ENCODE assay signal across 23 cellular contexts in genomic region chr9:2213830-2214468, GRCh38.
"Had no signal": no experiment of that assay in that cellular context is flagged by ENCODE, and none has a peak within 500 bp of the region (broad histone marks: within the 10 kb centered on the region; RNA-seq: fewer than 3 reads in every experiment).

No MANE protein-coding gene starts in this region.

- H3K4me3 ChIP-seq: breast epithelium, colonic mucosa, dorsolateral prefrontal cortex, esophagus muscularis mucosa, testis had no signal

- H3K9me3 Mint-ChIP-seq: activated naive CD8-positive, alpha-beta T cell treated with anti-CD3 and anti-CD28 coated beads, Interleukin-2, amount 10 ng/mL, durations not matched to agents 7 days and 5 days; activated T-helper 2 cell treated with anti-CD3 and anti-CD28 coated beads, Interferon-gamma antibody, Interleukin-2, Interleukin-4, amounts not matched to agents 10 μg/mL and 5 μg/mL and 100 μg/mL, durations not matched to agents 14 hours and 24 hours and 36 hours; effector memory CD8-positive, alpha-beta T cell; memory B cell; nephron; stimulated activated effector memory CD8-positive, alpha-beta T cell treated with anti-CD3 and anti-CD28 coated beads, Interleukin-12 subunit alpha, Interleukin-12 subunit beta, amount 100 ng/mL, for 72 hours; T-helper 1 cell treated with Interleukin-12 subunit alpha and Interleukin-12 subunit beta and Interleukin-4 antibody, amounts not matched to agents 30 μg/mL and 1 μg/mL, for 36 hours had no signal

- H3K36me3 Mint-ChIP-seq: activated naive CD8-positive, alpha-beta T cell treated with anti-CD3 and anti-CD28 coated beads, Interleukin-2, amount 10 ng/mL, durations not matched to agents 7 days and 5 days; stimulated activated effector memory CD8-positive, alpha-beta T cell treated with anti-CD3 and anti-CD28 coated beads, Interleukin-12 subunit alpha, Interleukin-12 subunit beta, amount 100 ng/mL, for 72 hours had no signal

- H3K4me3 Mint-ChIP-seq: activated naive CD8-positive, alpha-beta T cell treated with anti-CD3 and anti-CD28 coated beads, Interleukin-2, amount 10 ng/mL, durations not matched to agents 7 days and 5 days; effector memory CD8-positive, alpha-beta T cell; memory B cell; nephron; stimulated activated effector memory CD8-positive, alpha-beta T cell treated with anti-CD3 and anti-CD28 coated beads, Interleukin-12 subunit alpha, Interleukin-12 subunit beta, amount 100 ng/mL, for 72 hours; T-helper 1 cell treated with Interleukin-12 subunit alpha and Interleukin-12 subunit beta and Interleukin-4 antibody, amounts not matched to agents 30 μg/mL and 1 μg/mL, for 36 hours had no signal

- H3K27ac Mint-ChIP-seq: activated naive CD8-positive, alpha-beta T cell treated with anti-CD3 and anti-CD28 coated beads, Interleukin-2, amount 10 ng/mL, durations not matched to agents 7 days and 5 days; activated T-helper 2 cell treated with anti-CD3 and anti-CD28 coated beads, Interferon-gamma antibody, Interleukin-2, Interleukin-4, amounts not matched to agents 10 μg/mL and 5 μg/mL and 100 μg/mL, durations not matched to agents 14 hours and 24 hours and 36 hours; effector memory CD8-positive, alpha-beta T cell; memory B cell; nephron; stimulated activated effector memory CD8-positive, alpha-beta T cell treated with anti-CD3 and anti-CD28 coated beads, Interleukin-12 subunit alpha, Interleukin-12 subunit beta, amount 100 ng/mL, for 72 hours; T-helper 1 cell treated with Interleukin-12 subunit alpha and Interleukin-12 subunit beta and Interleukin-4 antibody, amounts not matched to agents 30 μg/mL and 1 μg/mL, for 36 hours had no signal

- H3K4me1 Mint-ChIP-seq: activated naive CD8-positive, alpha-beta T cell treated with anti-CD3 and anti-CD28 coated beads, Interleukin-2, amount 10 ng/mL, durations not matched to agents 7 days and 5 days; stimulated activated effector memory CD8-positive, alpha-beta T cell treated with anti-CD3 and anti-CD28 coated beads, Interleukin-12 subunit alpha, Interleukin-12 subunit beta, amount 100 ng/mL, for 72 hours had no signal

- H3K27ac ChIP-seq: breast epithelium, colonic mucosa, dorsolateral prefrontal cortex, esophagus muscularis mucosa, testis had no signal

- H3K36me3 ChIP-seq: breast epithelium, colonic mucosa, esophagus muscularis mucosa had no signal

- H3K4me1 ChIP-seq: breast epithelium, colonic mucosa, esophagus muscularis mucosa, testis had no signal

- H3K27me3 ChIP-seq: breast epithelium, colonic mucosa, dorsolateral prefrontal cortex, esophagus muscularis mucosa, testis had no signal

- H3K27me3 Mint-ChIP-seq: effector memory CD8-positive, alpha-beta T cell had no signal

- ATAC-seq: effector memory CD8-positive, alpha-beta T cell; sciatic nerve; stimulated activated effector memory CD8-positive, alpha-beta T cell treated with anti-CD3 and anti-CD28 coated beads, Interleukin-12 subunit alpha, Interleukin-12 subunit beta, amount 100 ng/mL, for 72 hours had no signal

- DNase-seq: activated naive CD4-positive, alpha-beta T cell; activated naive CD8-positive, alpha-beta T cell treated with anti-CD3 and anti-CD28 coated beads, Interleukin-2, amount 10 ng/mL, durations not matched to agents 7 days and 5 days; activated T-cell treated with anti-CD3 and anti-CD28 coated beads, Interleukin-2, amount 50 U/mL, for 1 hour; amniotic stem cell; colonic mucosa; dorsolateral prefrontal cortex; effector memory CD8-positive, alpha-beta T cell; hippocampal formation; kidney glomerular epithelial cell; nucleus accumbens; small intestine; stimulated activated CD4-positive, alpha-beta T cell treated with anti-CD3 and anti-CD28 coated beads, Interleukin-2, amount 100 ng/mL, for 24 hours; T1000; testis; trophoblast cell had no signal

- H3K9me3 ChIP-seq: breast epithelium, colonic mucosa, esophagus muscularis mucosa, testis had no signal
